12 cellular contexts compared by ENCODE assay signal in genomic region chr3:120435621-120436020, GRCh38. TPM values are rescaled to one million over a fixed set of nuclear protein-coding genes. Genes with fewer than 3 reads are reported as not detected.
DNase-seq lines count a peak whose midpoint lies in the region; ATAC-seq and TF ChIP-seq lines count a peak whose summit lies in the region.
"Had no signal": no experiment of that assay in that cellular context is flagged by ENCODE, and none has a peak within 500 bp of the region (broad histone marks: within the 10 kb centered on the region; RNA-seq: fewer than 3 reads in every experiment).

No MANE protein-coding gene starts in this region.

- H3K36me3 ChIP-seq in Caco-2 (ENCODE audit: control insufficient read depth, insufficient read depth, low read length), result no peaks in the 10 kb centered on the region
- H3K36me3 ChIP-seq in colonic mucosa, result no peaks in the 10 kb centered on the region
- peaks cover 81% of the 10 kb centered on the region for H3K36me3 ChIP-seq in mesodermal cell (ENCODE audit: control insufficient read depth, insufficient read depth, low read length)

- H3K9ac ChIP-seq in colonic mucosa (ENCODE audit: low read depth in 2 of 2, low read length in 2 of 2), result peak overlapping the region in 1 of 2 donors; percentile 22

- H3K9me3 Mint-ChIP-seq in Caco-2 (ENCODE audit: unreplicated experiment), result no peaks in the 10 kb centered on the region
- H3K9me3 Mint-ChIP-seq: activated T-helper 1 cell treated with anti-CD3 and anti-CD28 coated beads, Interleukin-12 subunit alpha, Interleukin-12 subunit beta, Interleukin-2, Interleukin-4 antibody, amounts not matched to agents 30 ng/mL and 10 ng/mL and 1 ng/mL, durations not matched to agents 14 hours and 24 hours and 36 hours had no signal

- TF ChIP-seq CTCF in Caco-2 (IDR thresholded peaks at IDR 0.05; ENCODE audit: insufficient read depth in 1 of 2, low read depth in 1 of 2, low read length in 1 of 2, severe bottlenecking in 1 of 2, unreplicated experiment in 1 of 2), result no peak
- no peak for TF ChIP-seq CTCF in colonic mucosa (IDR thresholded peaks at IDR 0.05)

- H3K27ac Mint-ChIP-seq in Caco-2 (ENCODE audit: unreplicated experiment), result peak overlapping the region; percentile 1
- H3K27ac Mint-ChIP-seq: activated T-helper 1 cell treated with anti-CD3 and anti-CD28 coated beads, Interleukin-12 subunit alpha, Interleukin-12 subunit beta, Interleukin-2, Interleukin-4 antibody, amounts not matched to agents 30 ng/mL and 10 ng/mL and 1 ng/mL, durations not matched to agents 14 hours and 24 hours and 36 hours had no signal

- POLR2A ChIA-PET in Caco-2 (lab: Charles Lee), result no interaction called here

- BruUV-seq in Caco-2 (replicated peaks; lab: Mats Ljungman, UMichigan), result no TSS peak

- no peak overlapping the region for H3K4me3 Mint-ChIP-seq in Caco-2 (ENCODE audit: unreplicated experiment)
- H3K4me3 Mint-ChIP-seq: activated T-helper 1 cell treated with anti-CD3 and anti-CD28 coated beads, Interleukin-12 subunit alpha, Interleukin-12 subunit beta, Interleukin-2, Interleukin-4 antibody, amounts not matched to agents 30 ng/mL and 10 ng/mL and 1 ng/mL, durations not matched to agents 14 hours and 24 hours and 36 hours had no signal

- H3K27me3 ChIP-seq in Caco-2 (replicated peaks; ENCODE audit: control insufficient read depth, insufficient read depth, low read length), result no peaks in the 10 kb centered on the region
- no peaks in the 10 kb centered on the region for H3K27me3 ChIP-seq in colonic mucosa

- peaks cover 19% of the 10 kb centered on the region for H3K4me1 Mint-ChIP-seq in Caco-2 (ENCODE audit: low read depth, unreplicated experiment)
- H3K4me1 Mint-ChIP-seq: naive B cell had no signal

- 100% methylated on average over 1 of the region's 4 CpGs; no CpG with 5 or more reads in 1 of the 2 experiments for WGBS in mesodermal cell (ENCODE audit: insufficient coverage in 2 of 2), 2 experiments

- peak overlapping the region; percentile 63 for H3K27ac ChIP-seq in colonic mucosa
- peak overlapping the region; percentile 79 for H3K27ac ChIP-seq in mesodermal cell (ENCODE audit: low read depth, low read length, severe bottlenecking)

- H3K4me1 ChIP-seq in Caco-2, result peaks cover 31% of the 10 kb centered on the region
- peaks cover 17% of the 10 kb centered on the region for H3K4me1 ChIP-seq in colonic mucosa
- peaks cover 77% of the 10 kb centered on the region for H3K4me1 ChIP-seq in mesodermal cell (ENCODE audit: control insufficient read depth, insufficient read depth, low read length, poor library complexity, severe bottlenecking)

- H3K36me3 Mint-ChIP-seq in Caco-2 (ENCODE audit: insufficient read depth, unreplicated experiment), result no peaks in the 10 kb centered on the region
- H3K36me3 Mint-ChIP-seq: naive B cell had no signal

- H3K4me3 ChIP-seq in Caco-2 (ENCODE audit: low read depth, low read length) (no peak overlapping the region), colonic mucosa (no peak overlapping the region), mesodermal cell (ENCODE audit: extremely low read depth, insufficient read depth, low read length, poor library complexity, severe bottlenecking) (no peak overlapping the region)

- intact Hi-C loops in Caco-2 (cut with micrococcal nuclease; ENCODE audit: unreplicated experiment) (no loop called here), colonic mucosa (cut with DNase I) (no loop called here)

- DNase-seq in Caco-2, result no peak
- peak; percentile 8 to 19 for DNase-seq in Kasumi-1 (lab: John Stamatoyannopoulos, UW)
- DNase-seq in colonic mucosa, result no peak
- DNase-seq in activated T-cell treated with anti-CD3 and anti-CD28 coated beads, Interleukin-2, amount 50 U/mL, for 48 hours, result no peak
- no peak for DNase-seq in hippocampal formation (lab: John Stamatoyannopoulos, UW)
- DNase-seq: naive B cell, NCI-H2171, T-helper 9 cell had no signal

- CTCF ChIA-PET in Caco-2 (lab: Charles Lee), result no interaction called here

- ATAC-seq in GM18511 (IDR thresholded peaks at IDR 0.05; ENCODE audit: unreplicated experiment) (no peak), HG02678 (IDR thresholded peaks at IDR 0.05; ENCODE audit: unreplicated experiment) (no peak)

- no peaks in the 10 kb centered on the region for H3K27me3 Mint-ChIP-seq in Caco-2 (ENCODE audit: insufficient read depth, unreplicated experiment)

- H3K9me3 ChIP-seq in Caco-2 (no peaks in the 10 kb centered on the region), colonic mucosa (no peaks in the 10 kb centered on the region), mesodermal cell (ENCODE audit: control insufficient read depth, low read length) (no peaks in the 10 kb centered on the region)

RNA-seq across cellular contexts. Expression of gene FSTL1, which starts 15.2 kb away (rescaled TPM):
- total RNA-seq in Caco-2 (2022) (1.4 and 2.9 TPM in 2 replicates), colonic mucosa (10 to 100 TPM; 20.4 to 81.8 TPM)
- 649 TPM for polyA plus RNA-seq in mesodermal cell (2013, experiment 1 of 2)
- polyA plus RNA-seq in mesodermal cell (2013, experiment 2 of 2), result 512 TPM
- total RNA-seq: activated T-helper 1 cell treated with anti-CD3 and anti-CD28 coated beads, Interleukin-12 subunit alpha, Interleukin-12 subunit beta, Interleukin-2, Interleukin-4 antibody, amounts not matched to agents 30 ng/mL and 10 ng/mL and 1 ng/mL, durations not matched to agents 14 hours and 24 hours and 36 hours had no signal

Comparison
In these comparisons a context has a peak if more than half of its experiments do, and no peak if none do; other contexts are left out.
1. DNase-seq: peak in Kasumi-1 (2 of 2); none in Caco-2 (0 of 2), colonic mucosa (single experiment), activated T-cell treated with anti-CD3 and anti-CD28 coated beads, Interleukin-2, amount 50 U/mL, for 48 hours (0 of 2) and hippocampal formation (0 of 2).